Comparison of ENCODE assay signal across 2 cellular contexts in the genomic region with DNA sequence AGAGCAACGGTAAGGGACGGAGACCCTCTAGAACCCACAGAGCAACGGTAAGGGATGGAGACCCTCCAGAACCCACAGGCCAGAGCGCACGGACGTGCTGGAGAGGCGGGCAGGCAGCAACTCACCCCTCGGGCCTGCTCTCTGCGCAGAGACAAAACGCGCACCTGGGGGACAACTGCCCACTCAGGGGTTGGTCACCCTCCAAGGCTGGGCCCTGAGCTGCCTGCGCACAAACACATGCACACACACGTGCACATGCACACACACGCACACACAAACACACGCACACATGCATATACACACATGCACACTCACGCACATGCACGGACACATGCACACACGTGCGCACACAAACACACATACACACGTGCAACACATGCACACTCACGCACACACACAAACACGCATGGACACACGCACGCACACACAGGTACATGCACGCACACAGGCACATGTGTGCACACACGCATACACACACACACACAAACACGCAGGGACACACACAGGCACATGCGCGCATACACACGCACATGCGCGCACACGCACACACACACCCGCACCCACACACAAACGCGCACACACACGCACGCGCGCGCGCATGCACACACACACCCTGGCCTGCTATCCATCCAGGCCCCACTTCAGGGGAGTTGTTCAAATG.
TF ChIP-seq lines count a peak whose summit lies in the region.

No MANE protein-coding gene starts in this region.

TF ChIP-seq in GM23338, 12 proteins besides CTCF, POLR2A, EP300 and RAD21 (continues in another document):
- no peak for TF ChIP-seq NANOG (IDR thresholded peaks at IDR 0.05; ENCODE audit: borderline replicate concordance)
- TF ChIP-seq CREB1 (CRISPR knock-in tag; IDR thresholded peaks at IDR 0.05; ENCODE audit: low read depth), result no peak
- TF ChIP-seq, protein P1, sequence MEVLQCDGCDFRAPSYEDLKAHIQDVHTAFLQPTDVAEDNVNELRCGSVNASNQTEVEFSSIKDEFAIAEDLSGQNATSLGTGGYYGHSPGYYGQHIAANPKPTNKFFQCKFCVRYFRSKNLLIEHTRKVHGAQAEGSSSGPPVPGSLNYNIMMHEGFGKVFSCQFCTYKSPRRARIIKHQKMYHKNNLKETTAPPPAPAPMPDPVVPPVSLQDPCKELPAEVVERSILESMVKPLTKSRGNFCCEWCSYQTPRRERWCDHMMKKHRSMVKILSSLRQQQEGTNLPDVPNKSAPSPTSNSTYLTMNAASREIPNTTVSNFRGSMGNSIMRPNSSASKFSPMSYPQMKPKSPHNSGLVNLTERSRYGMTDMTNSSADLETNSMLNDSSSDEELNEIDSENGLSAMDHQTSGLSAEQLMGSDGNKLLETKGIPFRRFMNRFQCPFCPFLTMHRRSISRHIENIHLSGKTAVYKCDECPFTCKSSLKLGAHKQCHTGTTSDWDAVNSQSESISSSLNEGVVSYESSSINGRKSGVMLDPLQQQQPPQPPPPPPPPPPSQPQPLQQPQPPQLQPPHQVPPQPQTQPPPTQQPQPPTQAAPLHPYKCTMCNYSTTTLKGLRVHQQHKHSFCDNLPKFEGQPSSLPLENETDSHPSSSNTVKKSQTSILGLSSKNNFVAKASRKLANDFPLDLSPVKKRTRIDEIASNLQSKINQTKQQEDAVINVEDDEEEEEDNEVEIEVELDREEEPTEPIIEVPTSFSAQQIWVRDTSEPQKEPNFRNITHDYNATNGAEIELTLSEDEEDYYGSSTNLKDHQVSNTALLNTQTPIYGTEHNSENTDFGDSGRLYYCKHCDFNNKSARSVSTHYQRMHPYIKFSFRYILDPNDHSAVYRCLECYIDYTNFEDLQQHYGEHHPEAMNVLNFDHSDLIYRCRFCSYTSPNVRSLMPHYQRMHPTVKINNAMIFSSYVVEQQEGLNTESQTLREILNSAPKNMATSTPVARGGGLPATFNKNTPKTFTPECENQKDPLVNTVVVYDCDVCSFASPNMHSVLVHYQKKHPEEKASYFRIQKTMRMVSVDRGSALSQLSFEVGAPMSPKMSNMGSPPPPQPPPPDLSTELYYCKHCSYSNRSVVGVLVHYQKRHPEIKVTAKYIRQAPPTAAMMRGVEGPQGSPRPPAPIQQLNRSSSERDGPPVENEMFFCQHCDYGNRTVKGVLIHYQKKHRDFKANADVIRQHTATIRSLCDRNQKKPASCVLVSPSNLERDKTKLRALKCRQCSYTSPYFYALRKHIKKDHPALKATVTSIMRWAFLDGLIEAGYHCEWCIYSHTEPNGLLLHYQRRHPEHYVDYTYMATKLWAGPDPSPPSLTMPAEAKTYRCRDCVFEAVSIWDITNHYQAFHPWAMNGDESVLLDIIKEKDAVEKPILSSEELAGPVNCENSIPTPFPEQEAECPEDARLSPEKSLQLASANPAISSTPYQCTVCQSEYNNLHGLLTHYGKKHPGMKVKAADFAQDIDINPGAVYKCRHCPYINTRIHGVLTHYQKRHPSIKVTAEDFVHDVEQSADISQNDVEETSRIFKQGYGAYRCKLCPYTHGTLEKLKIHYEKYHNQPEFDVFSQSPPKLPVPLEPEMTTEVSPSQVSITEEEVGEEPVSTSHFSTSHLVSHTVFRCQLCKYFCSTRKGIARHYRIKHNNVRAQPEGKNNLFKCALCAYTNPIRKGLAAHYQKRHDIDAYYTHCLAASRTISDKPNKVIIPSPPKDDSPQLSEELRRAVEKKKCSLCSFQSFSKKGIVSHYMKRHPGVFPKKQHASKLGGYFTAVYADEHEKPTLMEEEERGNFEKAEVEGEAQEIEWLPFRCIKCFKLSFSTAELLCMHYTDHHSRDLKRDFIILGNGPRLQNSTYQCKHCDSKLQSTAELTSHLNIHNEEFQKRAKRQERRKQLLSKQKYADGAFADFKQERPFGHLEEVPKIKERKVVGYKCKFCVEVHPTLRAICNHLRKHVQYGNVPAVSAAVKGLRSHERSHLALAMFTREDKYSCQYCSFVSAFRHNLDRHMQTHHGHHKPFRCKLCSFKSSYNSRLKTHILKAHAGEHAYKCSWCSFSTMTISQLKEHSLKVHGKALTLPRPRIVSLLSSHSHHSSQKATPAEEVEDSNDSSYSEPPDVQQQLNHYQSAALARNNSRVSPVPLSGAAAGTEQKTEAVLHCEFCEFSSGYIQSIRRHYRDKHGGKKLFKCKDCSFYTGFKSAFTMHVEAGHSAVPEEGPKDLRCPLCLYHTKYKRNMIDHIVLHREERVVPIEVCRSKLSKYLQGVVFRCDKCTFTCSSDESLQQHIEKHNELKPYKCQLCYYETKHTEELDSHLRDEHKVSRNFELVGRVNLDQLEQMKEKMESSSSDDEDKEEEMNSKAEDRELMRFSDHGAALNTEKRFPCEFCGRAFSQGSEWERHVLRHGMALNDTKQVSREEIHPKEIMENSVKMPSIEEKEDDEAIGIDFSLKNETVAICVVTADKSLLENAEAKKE (CRISPR knock-in tag; IDR thresholded peaks at IDR 0.05), result no peak
- TF ChIP-seq POLR2AphosphoS5 (IDR thresholded peaks at IDR 0.05; ENCODE audit: low read depth), result no peak
- TF ChIP-seq EZH2 (IDR thresholded peaks at IDR 0.05; ENCODE audit: low read depth, unreplicated experiment), result no peak
- no peak for TF ChIP-seq REST (IDR thresholded peaks at IDR 0.05; ENCODE audit: unreplicated experiment)
- TF ChIP-seq STAT1 (IDR thresholded peaks at IDR 0.05; ENCODE audit: unreplicated experiment), result no peak
- TF ChIP-seq EZH2phosphoT487 (IDR thresholded peaks at IDR 0.05; ENCODE audit: unreplicated experiment), result no peak
- TF ChIP-seq JUNB (IDR thresholded peaks at IDR 0.05; ENCODE audit: unreplicated experiment), result no peak

TF ChIP-seq in H1, 55 proteins besides CTCF, POLR2A, EP300 and RAD21:
- no peak for TF ChIP-seq PHF8 (conservative IDR thresholded peaks at IDR 0.05; ENCODE audit: low read depth, low read length)
